In genomic region chr2:128304330-128304714, GRCh38 we compare ENCODE assay signal across 2 cellular contexts.
TF ChIP-seq lines count a peak whose summit lies in the region.

No MANE protein-coding gene starts in this region.

TF ChIP-seq in GM23338, 12 proteins besides CTCF, POLR2A, EP300 and RAD21 (continued from another document):
- TF ChIP-seq ZNF462 (CRISPR knock-in tag; IDR thresholded peaks at IDR 0.05), result no peak
- TF ChIP-seq ZNF114 (CRISPR knock-in tag; IDR thresholded peaks at IDR 0.05), result no peak
- TF ChIP-seq EZH2phosphoT487 (IDR thresholded peaks at IDR 0.05; ENCODE audit: unreplicated experiment), result no peak
- TF ChIP-seq POLR2AphosphoS5 (IDR thresholded peaks at IDR 0.05; ENCODE audit: low read depth), result no peak
- no peak for TF ChIP-seq CREB1 (CRISPR knock-in tag; IDR thresholded peaks at IDR 0.05; ENCODE audit: low read depth)

TF ChIP-seq in liver, 16 proteins besides CTCF, POLR2A, EP300 and RAD21 (continued from another document):
- TF ChIP-seq REST (IDR thresholded peaks at IDR 0.05) (no peak), YY1 (IDR thresholded peaks at IDR 0.05) (no peak), MAX (IDR thresholded peaks at IDR 0.05) (no peak), FOXA1 (IDR thresholded peaks at IDR 0.05) (no peak), JUND (IDR thresholded peaks at IDR 0.05) (no peak), RXRA (IDR thresholded peaks at IDR 0.05) (no peak)
